Comparison of ENCODE assay signal across 1 cellular context in genomic region chr1:70966018-70966638, GRCh38.
TF ChIP-seq lines count a peak whose summit lies in the region.

No MANE protein-coding gene starts in this region.

TF ChIP-seq in K562, 482 proteins besides CTCF, POLR2A, EP300 and RAD21 (continued from another document):
- TF ChIP-seq PYGO2 (tag; IDR thresholded peaks at IDR 0.05) (no peak), SMARCE1 (IDR thresholded peaks at IDR 0.05) (no peak), NCOR1 (IDR thresholded peaks at IDR 0.05) (no peak), BRCA1 (IDR thresholded peaks at IDR 0.05) (no peak), BRCA1 (CRISPR knock-in tag; IDR thresholded peaks at IDR 0.05) (no peak), CTCFL (IDR thresholded peaks at IDR 0.05; ENCODE audit: borderline replicate concordance, insufficient read depth, low read depth, low read length, poor library complexity, severe bottlenecking) (no peak), ZBTB49 (CRISPR knock-in tag; IDR thresholded peaks at IDR 0.05; ENCODE audit: borderline replicate concordance) (no peak), ZBTB33 (CRISPR knock-in tag; IDR thresholded peaks at IDR 0.05) (no peak), TSC22D4 (tag; IDR thresholded peaks at IDR 0.05) (no peak), GTF3C2 (IDR thresholded peaks at IDR 0.05; ENCODE audit: borderline replicate concordance, extremely low read depth, insufficient read length) (no peak), CCNT2 (IDR thresholded peaks at IDR 0.05; ENCODE audit: borderline replicate concordance, extremely low read depth, insufficient read length, low read depth, low read length) (no peak), ZNF668 (CRISPR knock-in tag; IDR thresholded peaks at IDR 0.05) (no peak), MCM7 (IDR thresholded peaks at IDR 0.05) (no peak)
- TF ChIP-seq, protein P1, sequence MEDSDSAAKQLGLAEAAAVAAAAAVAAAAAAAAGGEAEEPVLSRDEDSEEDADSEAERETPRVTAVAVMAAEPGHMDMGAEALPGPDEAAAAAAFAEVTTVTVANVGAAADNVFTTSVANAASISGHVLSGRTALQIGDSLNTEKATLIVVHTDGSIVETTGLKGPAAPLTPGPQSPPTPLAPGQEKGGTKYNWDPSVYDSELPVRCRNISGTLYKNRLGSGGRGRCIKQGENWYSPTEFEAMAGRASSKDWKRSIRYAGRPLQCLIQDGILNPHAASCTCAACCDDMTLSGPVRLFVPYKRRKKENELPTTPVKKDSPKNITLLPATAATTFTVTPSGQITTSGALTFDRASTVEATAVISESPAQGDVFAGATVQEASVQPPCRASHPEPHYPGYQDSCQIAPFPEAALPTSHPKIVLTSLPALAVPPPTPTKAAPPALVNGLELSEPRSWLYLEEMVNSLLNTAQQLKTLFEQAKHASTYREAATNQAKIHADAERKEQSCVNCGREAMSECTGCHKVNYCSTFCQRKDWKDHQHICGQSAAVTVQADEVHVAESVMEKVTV (CRISPR knock-in tag; IDR thresholded peaks at IDR 0.05): no peak
- TF ChIP-seq, protein P2, sequence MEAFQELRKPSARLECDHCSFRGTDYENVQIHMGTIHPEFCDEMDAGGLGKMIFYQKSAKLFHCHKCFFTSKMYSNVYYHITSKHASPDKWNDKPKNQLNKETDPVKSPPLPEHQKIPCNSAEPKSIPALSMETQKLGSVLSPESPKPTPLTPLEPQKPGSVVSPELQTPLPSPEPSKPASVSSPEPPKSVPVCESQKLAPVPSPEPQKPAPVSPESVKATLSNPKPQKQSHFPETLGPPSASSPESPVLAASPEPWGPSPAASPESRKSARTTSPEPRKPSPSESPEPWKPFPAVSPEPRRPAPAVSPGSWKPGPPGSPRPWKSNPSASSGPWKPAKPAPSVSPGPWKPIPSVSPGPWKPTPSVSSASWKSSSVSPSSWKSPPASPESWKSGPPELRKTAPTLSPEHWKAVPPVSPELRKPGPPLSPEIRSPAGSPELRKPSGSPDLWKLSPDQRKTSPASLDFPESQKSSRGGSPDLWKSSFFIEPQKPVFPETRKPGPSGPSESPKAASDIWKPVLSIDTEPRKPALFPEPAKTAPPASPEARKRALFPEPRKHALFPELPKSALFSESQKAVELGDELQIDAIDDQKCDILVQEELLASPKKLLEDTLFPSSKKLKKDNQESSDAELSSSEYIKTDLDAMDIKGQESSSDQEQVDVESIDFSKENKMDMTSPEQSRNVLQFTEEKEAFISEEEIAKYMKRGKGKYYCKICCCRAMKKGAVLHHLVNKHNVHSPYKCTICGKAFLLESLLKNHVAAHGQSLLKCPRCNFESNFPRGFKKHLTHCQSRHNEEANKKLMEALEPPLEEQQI (IDR thresholded peaks at IDR 0.05): no peak
